Comparison of ENCODE assay signal across 16 cellular contexts in genomic region chr9:130150779-130151381, GRCh38. TPM values are rescaled to one million over a fixed set of nuclear protein-coding genes. Genes with fewer than 3 reads are reported as not detected.
DNase-seq lines count a peak whose midpoint lies in the region; TF ChIP-seq lines count a peak whose summit lies in the region.
"Had no signal": no experiment of that assay in that cellular context is flagged by ENCODE, and none has a peak within 500 bp of the region (broad histone marks: within the 10 kb centered on the region; RNA-seq: fewer than 3 reads in every experiment).

No MANE protein-coding gene starts in this region.

- no peak for TF ChIP-seq POLR2A in tibial nerve (IDR thresholded peaks at IDR 0.05)

- H3K36me3 Mint-ChIP-seq in brain = no peaks in the 10 kb centered on the region

- H3K27me3 ChIP-seq in effector memory CD4-positive, alpha-beta T cell (replicated peaks; ENCODE audit: control insufficient read depth, insufficient read depth, low read length, poor library complexity, severe bottlenecking) = no peaks in the 10 kb centered on the region
- no peaks in the 10 kb centered on the region for H3K27me3 ChIP-seq in tibial nerve
- H3K27me3 ChIP-seq: vagina had no signal

- WGBS in tibial nerve, 2 donors = 72 to 75% methylated on average over 14 of the region's 14 CpGs

- peaks cover 19% of the 10 kb centered on the region for H3K27me3 Mint-ChIP-seq in brain

- H3K4me1 ChIP-seq in effector memory CD4-positive, alpha-beta T cell (ENCODE audit: control insufficient read depth, insufficient read depth, low read length, poor library complexity, severe bottlenecking) = no peaks in the 10 kb centered on the region
- no peaks in the 10 kb centered on the region for H3K4me1 ChIP-seq in tibial nerve
- H3K4me1 ChIP-seq: lower lobe of right lung, vagina had no signal

- DNase-seq in AG10803 (ENCODE audit: low read depth) (peak; percentile 34), LHCN-M2 (ENCODE audit: low read depth) (peak; percentile 42), kidney tubule cell (ENCODE audit: low spot score) (peak; percentile 77), NCI-H774 (lab: John Stamatoyannopoulos, UW) (no peak), DMS153 (lab: John Stamatoyannopoulos, UW) (no peak), tibial nerve (ENCODE audit: low spot score in 2 of 2) (no peak)
- DNase-seq in effector memory CD4-positive, alpha-beta T cell = no peak
- DNase-seq: activated CD4-positive, alpha-beta T cell treated with anti-CD3 and anti-CD28 coated beads, Interleukin-2, amount 10 ng/mL, durations not matched to agents 7 days and 5 days; activated T-cell treated with anti-CD3 and anti-CD28 coated beads, Interleukin-2, amount 50 U/mL, for 72 hours; GOT3; lower lobe of right lung; NCI-H187; NCI-H526; stimulated activated naive CD8-positive, alpha-beta T cell treated with anti-CD3 and anti-CD28 coated beads, Interleukin-15, Interleukin-2, amounts not matched to agents 100 U/mL and 50 U/mL, for 24 hours had no signal

- TF ChIP-seq CTCF in AG10803 (conservative IDR thresholded peaks at IDR 0.05; ENCODE audit: low read length) (no peak), brain (conservative IDR thresholded peaks at IDR 0.05) (no peak), tibial nerve (IDR thresholded peaks at IDR 0.05) (no peak)

- no peak for TF ChIP-seq EP300 in tibial nerve (IDR thresholded peaks at IDR 0.05)

- H3K4me3 ChIP-seq in AG10803 (ENCODE audit: low read length) (no peak overlapping the region), tibial nerve (no peak overlapping the region)
- H3K4me3 ChIP-seq in effector memory CD4-positive, alpha-beta T cell (ENCODE audit: insufficient read depth, low read depth, low read length, poor library complexity, severe bottlenecking) = no peak overlapping the region
- H3K4me3 ChIP-seq: lower lobe of right lung, vagina had no signal

- no peak overlapping the region for H3K4me3 Mint-ChIP-seq in brain
- H3K4me3 Mint-ChIP-seq: activated CD4-positive, alpha-beta T cell treated with anti-CD3 and anti-CD28 coated beads, Interleukin-2, amount 10 ng/mL, durations not matched to agents 7 days and 5 days; activated T-cell treated with anti-CD3 and anti-CD28 coated beads, Interleukin-2, amount 50 U/mL, for 72 hours had no signal

- H3K4me1 Mint-ChIP-seq in brain = peaks cover 10% of the 10 kb centered on the region
- H3K4me1 Mint-ChIP-seq: activated CD4-positive, alpha-beta T cell treated with anti-CD3 and anti-CD28 coated beads, Interleukin-2, amount 10 ng/mL, durations not matched to agents 7 days and 5 days had no signal

- H3K9me3 Mint-ChIP-seq in brain = peaks cover 0 to 3% (median 0%) of the 10 kb centered on the region in 5 experiments
- H3K9me3 Mint-ChIP-seq: activated CD4-positive, alpha-beta T cell treated with anti-CD3 and anti-CD28 coated beads, Interleukin-2, amount 10 ng/mL, durations not matched to agents 7 days and 5 days; activated T-cell treated with anti-CD3 and anti-CD28 coated beads, Interleukin-2, amount 50 U/mL, for 72 hours had no signal

- no peaks in the 10 kb centered on the region for H3K9me3 ChIP-seq in effector memory CD4-positive, alpha-beta T cell (ENCODE audit: control insufficient read depth, low read length)
- no peaks in the 10 kb centered on the region for H3K9me3 ChIP-seq in tibial nerve
- H3K9me3 ChIP-seq: lower lobe of right lung, vagina had no signal

- no peak overlapping the region for H3K27ac ChIP-seq in effector memory CD4-positive, alpha-beta T cell (ENCODE audit: insufficient read depth, low read length, poor library complexity, severe bottlenecking)
- H3K27ac ChIP-seq in tibial nerve = no peak overlapping the region
- H3K27ac ChIP-seq: lower lobe of right lung, vagina had no signal

- H3K36me3 ChIP-seq in effector memory CD4-positive, alpha-beta T cell (ENCODE audit: control insufficient read depth, insufficient read depth, low read length) = no peaks in the 10 kb centered on the region
- no peaks in the 10 kb centered on the region for H3K36me3 ChIP-seq in tibial nerve
- H3K36me3 ChIP-seq: lower lobe of right lung, vagina had no signal

- H3K27ac Mint-ChIP-seq in brain = peak overlapping the region in 3 of 5 experiments; percentile 45 to 55 (median 54)
- H3K27ac Mint-ChIP-seq: activated CD4-positive, alpha-beta T cell treated with anti-CD3 and anti-CD28 coated beads, Interleukin-2, amount 10 ng/mL, durations not matched to agents 7 days and 5 days; activated T-cell treated with anti-CD3 and anti-CD28 coated beads, Interleukin-2, amount 50 U/mL, for 72 hours had no signal

RNA-seq across cellular contexts. Expression of gene NCS1, which starts 21.3 kb away (rescaled TPM):
- total RNA-seq in LHCN-M2 (2014; rRNA removed) (65.1 and 70.1 TPM in 2 replicates), tibial nerve (10 to 100 TPM in 2 of 4 donors, 1 to 10 TPM in 2; 5.7 to 10.7 (median 9.7) TPM)
- polyA plus RNA-seq in LHCN-M2 (2012) = 59.9 TPM
- 120 TPM for polyA plus RNA-seq in brain (ENCODE audit: insufficient read depth, low read depth, low replicate concordance)

Comparison
In these comparisons a context has a peak if more than half of its experiments do, and no peak if none do; other contexts are left out.
1. DNase-seq: peak in AG10803 (single experiment), LHCN-M2 (single experiment) and kidney tubule cell (single experiment); none in NCI-H774 (single experiment), effector memory CD4-positive, alpha-beta T cell (0 of 3), DMS153 (single experiment) and tibial nerve (0 of 2).